In genomic region chr20:32249030-32249738, GRCh38 we compare ENCODE assay signal across 14 cellular contexts. TPM values are rescaled to one million over a fixed set of nuclear protein-coding genes. Genes with fewer than 3 reads are reported as not detected.
DNase-seq lines count a peak whose midpoint lies in the region; ATAC-seq and TF ChIP-seq lines count a peak whose summit lies in the region.
"Had no signal": no experiment of that assay in that cellular context is flagged by ENCODE, and none has a peak within 500 bp of the region (broad histone marks: within the 10 kb centered on the region; RNA-seq: fewer than 3 reads in every experiment).

No MANE protein-coding gene starts in this region.

- H3K27ac ChIP-seq in osteoblast (ENCODE audit: low read depth, low read length) = no peak overlapping the region
- H3K27ac ChIP-seq: heart left ventricle, stomach had no signal

- peak overlapping the region; percentile 81 for H3K27ac Mint-ChIP-seq in activated naive CD4-positive, alpha-beta T cell treated with anti-CD3 and anti-CD28 coated beads, Interleukin-2, amount 10 ng/mL, durations not matched to agents 7 days and 5 days
- H3K27ac Mint-ChIP-seq: brain had no signal

- CTCF ChIA-PET in activated naive CD4-positive, alpha-beta T cell treated with anti-CD3 and anti-CD28 coated beads, Interleukin-2, amount 10 ng/mL, durations not matched to agents 7 days and 5 days (lab: Charles Lee) = interaction anchor here (0.6 to 0.7 kb wide), 2 partner anchors 16 to 403 kb away, joined by 3 read pairs; no protein-coding TSS in a partner anchor

- no peak overlapping the region for H3K4me3 ChIP-seq in osteoblast (ENCODE audit: insufficient read depth, low read length)
- H3K4me3 ChIP-seq: heart left ventricle, stomach had no signal

- H3K27me3 ChIP-seq in osteoblast (ENCODE audit: insufficient read depth, low read length) = no peaks in the 10 kb centered on the region
- H3K27me3 ChIP-seq: heart left ventricle, stomach had no signal

- H3K9me3 ChIP-seq in osteoblast (ENCODE audit: low read depth, low read length) = no peaks in the 10 kb centered on the region
- H3K9me3 ChIP-seq: heart left ventricle, stomach had no signal

- peaks cover 3% of the 10 kb centered on the region for H3K4me1 ChIP-seq in osteoblast (ENCODE audit: insufficient read depth, low read length)
- H3K4me1 ChIP-seq: heart left ventricle, stomach had no signal

- ATAC-seq in GM19452 (IDR thresholded peaks at IDR 0.05; ENCODE audit: unreplicated experiment) = no peak
- ATAC-seq: heart left ventricle, Right ventricle myocardium inferior had no signal

- no peaks in the 10 kb centered on the region for H3K36me3 ChIP-seq in osteoblast (ENCODE audit: insufficient read depth, low read length)
- H3K36me3 ChIP-seq: heart left ventricle, stomach had no signal

- H3K9me3 Mint-ChIP-seq in activated naive CD4-positive, alpha-beta T cell treated with anti-CD3 and anti-CD28 coated beads, Interleukin-2, amount 10 ng/mL, durations not matched to agents 7 days and 5 days = no peaks in the 10 kb centered on the region
- H3K9me3 Mint-ChIP-seq: brain had no signal

- H3K36me3 Mint-ChIP-seq in activated naive CD4-positive, alpha-beta T cell treated with anti-CD3 and anti-CD28 coated beads, Interleukin-2, amount 10 ng/mL, durations not matched to agents 7 days and 5 days = peaks cover 2% of the 10 kb centered on the region
- H3K36me3 Mint-ChIP-seq: brain had no signal

- H4K20me1 ChIP-seq in osteoblast (ENCODE audit: insufficient read depth, low read length) = no peaks in the 10 kb centered on the region

- H3K79me2 ChIP-seq in osteoblast (ENCODE audit: insufficient read depth, low read length) = no peaks in the 10 kb centered on the region

- peaks cover 23% of the 10 kb centered on the region for H3K4me1 Mint-ChIP-seq in activated naive CD4-positive, alpha-beta T cell treated with anti-CD3 and anti-CD28 coated beads, Interleukin-2, amount 10 ng/mL, durations not matched to agents 7 days and 5 days
- H3K4me1 Mint-ChIP-seq: brain had no signal

- no peak overlapping the region for H3K4me3 Mint-ChIP-seq in activated naive CD4-positive, alpha-beta T cell treated with anti-CD3 and anti-CD28 coated beads, Interleukin-2, amount 10 ng/mL, durations not matched to agents 7 days and 5 days
- H3K4me3 Mint-ChIP-seq: brain had no signal

- H3K27me3 Mint-ChIP-seq in activated naive CD4-positive, alpha-beta T cell treated with anti-CD3 and anti-CD28 coated beads, Interleukin-2, amount 10 ng/mL, durations not matched to agents 7 days and 5 days = no peaks in the 10 kb centered on the region
- H3K27me3 Mint-ChIP-seq: brain had no signal

- DNase-seq in Kasumi-1 (lab: John Stamatoyannopoulos, UW) = peak; percentile 12 to 29
- DNase-seq in T follicular helper cell (ENCODE audit: low read depth) = peak; percentile 9
- peak; percentile 56 for DNase-seq in activated naive CD4-positive, alpha-beta T cell treated with anti-CD3 and anti-CD28 coated beads, Interleukin-2, amount 10 ng/mL, durations not matched to agents 7 days and 5 days
- peak; percentile 57 for DNase-seq in osteoblast (ENCODE audit: insufficient read length, low spot score, missing footprints)
- no peak for DNase-seq in AG20443 (ENCODE audit: low spot score)
- no peak for DNase-seq in COR-L47 (lab: John Stamatoyannopoulos, UW)
- DNase-seq: heart left ventricle, NCI-H1417, NCI-H526, occipital lobe, stomach had no signal

- TF ChIP-seq CTCF in osteoblast (IDR thresholded peaks at IDR 0.05; ENCODE audit: extremely low read depth, low read depth, low read length) = no peak

- no peak overlapping the region for H2AFZ ChIP-seq in osteoblast (ENCODE audit: low read length)

- no peak overlapping the region for H3K4me2 ChIP-seq in osteoblast (ENCODE audit: insufficient read depth, low read length)

RNA-seq across cellular contexts. Expression of gene KIF3B, which starts 28.3 kb away (rescaled TPM):
- 37.4 and 39.4 TPM in 2 replicates for total RNA-seq in osteoblast

RNA-seq across cellular contexts. Expression of gene POFUT1, which starts 41.5 kb away (rescaled TPM):
- total RNA-seq in osteoblast = 40.9 and 43.0 TPM in 2 replicates

RNA-seq across cellular contexts. Expression of gene PLAGL2, which starts 41.6 kb away (rescaled TPM):
- 2.5 and 2.7 TPM in 2 replicates for total RNA-seq in osteoblast

Comparison
In these comparisons a context has a peak if more than half of its experiments do, and no peak if none do; other contexts are left out.
1. DNase-seq: peak in Kasumi-1 (2 of 2), T follicular helper cell (single experiment), activated naive CD4-positive, alpha-beta T cell treated with anti-CD3 and anti-CD28 coated beads, Interleukin-2, amount 10 ng/mL, durations not matched to agents 7 days and 5 days (single experiment) and osteoblast (single experiment); none in AG20443 (single experiment) and COR-L47 (single experiment).